8 cellular contexts compared by ENCODE assay signal in genomic region chr4:109302366-109303140, GRCh38. TPM values are rescaled to one million over a fixed set of nuclear protein-coding genes. Genes with fewer than 3 reads are reported as not detected.
A peak's percentile ranks its signal among the peaks of the same experiment; 100 is the strongest.
DNase-seq lines count a peak whose midpoint lies in the region; ATAC-seq and TF ChIP-seq lines count a peak whose summit lies in the region.

Gene COL25A1 (minus strand): TSS chr4:109302658.

- H3K4me1 Mint-ChIP-seq in HFFc6 (ENCODE audit: low read depth), result peaks cover 5% of the 10 kb centered on the region

- H3K27me3 Mint-ChIP-seq in HFFc6 (ENCODE audit: insufficient read depth), result peaks cover 15% of the 10 kb centered on the region

- ATAC-seq in body of pancreas (peak; percentile 61), HG03460 (IDR thresholded peaks at IDR 0.05; ENCODE audit: unreplicated experiment) (no peak), GM18517 (IDR thresholded peaks at IDR 0.05; ENCODE audit: unreplicated experiment) (no peak), HG02571 (IDR thresholded peaks at IDR 0.05; ENCODE audit: unreplicated experiment) (no peak)

- peaks cover 8% of the 10 kb centered on the region for H3K9me3 Mint-ChIP-seq in HFFc6

- WGBS in body of pancreas, 2 donors, result 1% methylated on average over 46 to 75 of the region's 75 CpGs

- DNase-seq in HFFc6 (no peak), T-helper 2 cell (peak; percentile 2 to 38 (median 20)), body of pancreas (peak; percentile 28 to 69 (median 43)), skeletal muscle cell (ENCODE audit: low read depth) (no peak)

- H3K27me3 ChIP-seq in body of pancreas (peaks cover 5 to 27% of the 10 kb centered on the region in 2 donors), iPS-15b (ENCODE audit: control insufficient read depth, insufficient read depth, low read length) (peaks cover 41% of the 10 kb centered on the region)

- peak within 1 kb of the TSS; percentile 61 for H3K9ac ChIP-seq in iPS-15b (ENCODE audit: low read depth, low read length)

- peaks cover 5% of the 10 kb centered on the region for H3K36me3 Mint-ChIP-seq in HFFc6 (ENCODE audit: low read depth)

- H3K9me3 ChIP-seq in body of pancreas, result no peaks in the 10 kb centered on the region
- no peaks in the 10 kb centered on the region for H3K9me3 ChIP-seq in iPS-15b (ENCODE audit: control insufficient read depth, insufficient read depth, low read length)

- no peak within 1 kb of the TSS for H3K27ac Mint-ChIP-seq in HFFc6

- H3K4me3 ChIP-seq in body of pancreas (peak within 1 kb of the TSS; percentile 9 to 23), iPS-15b (ENCODE audit: low read depth, low read length) (peak within 1 kb of the TSS; percentile 78), skeletal muscle cell (ENCODE audit: low read depth, low read length) (peak within 1 kb of the TSS; percentile 56)

- no peak for TF ChIP-seq CTCF in HFFc6 (IDR thresholded peaks at IDR 0.05)
- TF ChIP-seq CTCF in body of pancreas (IDR thresholded peaks at IDR 0.05), result no peak

- no peak within 1 kb of the TSS for H3K27ac ChIP-seq in body of pancreas

- H3K36me3 ChIP-seq in body of pancreas (replicated peaks in 1 of 2; ENCODE audit: insufficient read depth in 1 of 2, low read depth in 2 of 2) (no peaks in the 10 kb centered on the region), iPS-15b (ENCODE audit: control insufficient read depth, insufficient read depth, low read length) (no peaks in the 10 kb centered on the region)

- peak within 1 kb of the TSS; percentile 68 for H3K4me3 Mint-ChIP-seq in HFFc6

- no peak for TF ChIP-seq POLR2A in body of pancreas (IDR thresholded peaks at IDR 0.05)

- intact Hi-C loops in body of pancreas (cut with DNase I), result no loop called here

- peaks cover 21% of the 10 kb centered on the region for H3K4me1 ChIP-seq in body of pancreas
- no peaks in the 10 kb centered on the region for H3K4me1 ChIP-seq in iPS-15b (ENCODE audit: control insufficient read depth, insufficient read depth, low read length)

RNA-seq across cellular contexts. Expression of gene COL25A1, which starts in this region (rescaled TPM):
- not detected for total RNA-seq in HFFc6 (2021; fragmentation: NEBNext Ultra II Directional; extraction: Animal tissue kit (Norgen Biotek cat#: 25700))
- under 1 TPM; 0.26 to 0.99 TPM for total RNA-seq in body of pancreas

Comparison
In these comparisons a context has a peak if more than half of its experiments do, and no peak if none do; other contexts are left out.
1. Peak in DNase-seq, ATAC-seq and H3K4me3 ChIP-seq in body of pancreas; RNA of the gene not detected or under 1 TPM.
2. DNase-seq: peak in T-helper 2 cell (5 of 5); none in HFFc6 (single experiment) and skeletal muscle cell (single experiment).
3. H3K4me3 ChIP-seq: peak in every context shown above with its lines; median percentile 78 in iPS-15b; 56 in skeletal muscle cell; 16 in body of pancreas.